Comparison of ENCODE assay signal across 10 cellular contexts in the genomic region with DNA sequence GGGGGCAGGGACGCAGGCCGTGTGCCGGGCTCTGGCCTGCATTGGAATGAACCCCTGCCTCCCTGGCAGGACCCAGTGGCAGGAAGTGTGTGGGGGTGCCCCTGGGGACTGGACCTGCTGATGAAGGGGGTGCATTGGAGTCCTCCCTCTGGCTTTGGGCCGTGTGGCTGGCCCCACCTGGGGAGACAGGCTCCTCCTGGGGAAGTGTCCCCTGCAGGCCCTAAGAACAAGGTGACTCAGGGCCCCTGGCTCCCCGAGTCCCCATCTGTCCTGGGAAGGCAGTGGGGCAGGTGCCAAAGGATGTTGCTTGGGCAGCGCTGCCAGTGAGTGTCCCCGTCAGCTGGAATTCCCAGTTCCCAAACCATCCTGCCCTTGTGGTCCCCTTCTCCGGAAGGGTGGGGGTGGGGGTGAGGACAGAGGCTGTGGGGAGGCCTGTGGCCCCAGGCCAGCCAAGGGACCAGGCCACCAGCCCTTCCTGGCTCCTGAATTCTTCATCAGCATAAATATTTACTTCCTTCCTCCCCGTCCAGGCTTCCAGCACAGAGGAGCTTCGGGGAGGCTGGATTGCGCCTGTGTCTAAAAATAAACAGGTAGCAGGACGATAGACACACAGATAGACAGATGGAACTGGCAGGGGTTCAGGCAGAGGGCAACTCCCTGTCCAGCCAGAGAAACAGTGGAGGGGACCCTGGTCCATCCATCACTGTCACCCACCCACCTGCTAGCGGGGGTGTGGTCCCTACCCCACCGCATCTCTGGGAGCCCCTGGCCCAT. TPM values are rescaled to one million over a fixed set of nuclear protein-coding genes. Genes with fewer than 3 reads are reported as not detected.
DNase-seq lines count a peak whose midpoint lies in the region; ATAC-seq and TF ChIP-seq lines count a peak whose summit lies in the region.
"Had no signal": no experiment of that assay in that cellular context is flagged by ENCODE, and none has a peak within 500 bp of the region (broad histone marks: within the 10 kb centered on the region; RNA-seq: fewer than 3 reads in every experiment).

No MANE protein-coding gene starts in this region.

- WGBS in lung, 2 donors = 34 to 39% methylated on average over 14 of the region's 14 CpGs

- H3K4me3 ChIP-seq in lung (no peak overlapping the region), mucosa of descending colon (no peak overlapping the region)

- H3K4me1 ChIP-seq in lung (ENCODE audit: control insufficient read depth in 2 of 2, insufficient read depth in 2 of 2, low read length in 2 of 2) = peaks cover 3 to 30% of the 10 kb centered on the region in 2 donors
- peaks cover 11% of the 10 kb centered on the region for H3K4me1 ChIP-seq in mucosa of descending colon (ENCODE audit: low read depth)

- no peaks in the 10 kb centered on the region for H3K9me3 ChIP-seq in lung (ENCODE audit: control insufficient read depth in 2 of 2, insufficient read depth in 1 of 2, low read length in 1 of 2)
- H3K9me3 ChIP-seq in mucosa of descending colon = no peaks in the 10 kb centered on the region

- no peaks in the 10 kb centered on the region for H3K36me3 ChIP-seq in lung (ENCODE audit: control insufficient read depth in 2 of 2, insufficient read depth in 2 of 2, low read length in 2 of 2)
- no peaks in the 10 kb centered on the region for H3K36me3 ChIP-seq in mucosa of descending colon (ENCODE audit: low read depth)

- no peak for TF ChIP-seq CTCF in lung (IDR thresholded peaks at IDR 0.05; ENCODE audit: control extremely low read depth, extremely low read depth)
- TF ChIP-seq CTCF in mucosa of descending colon (IDR thresholded peaks at IDR 0.05) = no peak

- DNase-seq in DMS 273 (lab: John Stamatoyannopoulos, UW; ENCODE audit: unreplicated experiment) = peak; percentile 45
- DNase-seq in DMS 273 treated with DMSO at 0.1 percent for 48 hours (lab: John Stamatoyannopoulos, UW) = no peak
- no peak for DNase-seq in lung (ENCODE audit: low spot score)
- no peak for DNase-seq in UCSD-AML1 (lab: John Stamatoyannopoulos, UW; ENCODE audit: unreplicated experiment)
- no peak for DNase-seq in mucosa of descending colon
- DNase-seq in dedifferentiated amniotic fluid mesenchymal stem cell (ENCODE audit: extremely low spot score) = no peak

- H3K27me3 ChIP-seq in lung (ENCODE audit: control insufficient read depth, insufficient read depth) = no peaks in the 10 kb centered on the region

- H3K27ac ChIP-seq in cingulate gyrus (ENCODE audit: low read depth, low read length) (peak overlapping the region; percentile 83), lung (ENCODE audit: low read depth in 1 of 2, low read length in 1 of 2) (peak overlapping the region; percentile 86 to 92), temporal lobe (ENCODE audit: low read depth, low read length) (peak overlapping the region; percentile 74)
- H3K27ac ChIP-seq: 22Rv1, HL-60 had no signal

- intact Hi-C loops in mucosa of descending colon (cut with DNase I, micrococcal nuclease) = no loop called here

- ATAC-seq in lung (ENCODE audit: insufficient read depth, low FRiP score) (no peak), mucosa of descending colon (no peak)

RNA-seq across cellular contexts. Expression of a gene that starts 12.9 kb away (rescaled TPM):
- total RNA-seq in lung (10 to 100 TPM in 1 of 2 donors, 1 to 10 TPM in 1; 8.8 to 25.5 TPM), temporal lobe (5.7 TPM), mucosa of descending colon (10 to 100 TPM in 1 of 3 donors, 1 to 10 TPM in 2; 1.7 to 21.1 (median 2.9) TPM)
- 10 to 100 TPM; 14.8 to 15.1 TPM for polyA plus RNA-seq in lung

RNA-seq across cellular contexts. Expression of a gene that starts 22.4 kb away (rescaled TPM):
- 10 to 100 TPM; 23.0 to 55.2 TPM for total RNA-seq in lung
- 100 to 1,000 TPM in 1 of 2 donors, 10 to 100 TPM in 1; 62.2 to 183 TPM for polyA plus RNA-seq in lung
- 16.7 TPM for total RNA-seq in temporal lobe
- 10 to 100 TPM; 31.9 to 35.8 (median 32.6) TPM for total RNA-seq in mucosa of descending colon

RNA-seq across cellular contexts. Expression of a gene that starts 42.9 kb away (rescaled TPM):
- total RNA-seq in lung = 10 to 100 TPM; 32.9 to 42.9 TPM
- polyA plus RNA-seq in lung = 10 to 100 TPM; 18.8 to 29.6 TPM
- 2.5 TPM for total RNA-seq in temporal lobe
- total RNA-seq in mucosa of descending colon = 1 to 10 TPM in 2 of 3 donors, under 1 TPM in 1; 0.93 to 8.4 (median 5.1) TPM

RNA-seq across cellular contexts. Expression of a gene that starts 55.9 kb away (rescaled TPM):
- total RNA-seq in lung (10 to 100 TPM in 1 of 2 donors, 1 to 10 TPM in 1; 9.7 to 12.3 TPM), temporal lobe (5.7 TPM), mucosa of descending colon (10 to 100 TPM in 2 of 3 donors, 1 to 10 TPM in 1; 10.0 to 12.2 (median 12.1) TPM)
- 10 to 100 TPM in 1 of 2 donors, 1 to 10 TPM in 1; 5.7 to 10.5 TPM for polyA plus RNA-seq in lung
